In the genomic region with DNA sequence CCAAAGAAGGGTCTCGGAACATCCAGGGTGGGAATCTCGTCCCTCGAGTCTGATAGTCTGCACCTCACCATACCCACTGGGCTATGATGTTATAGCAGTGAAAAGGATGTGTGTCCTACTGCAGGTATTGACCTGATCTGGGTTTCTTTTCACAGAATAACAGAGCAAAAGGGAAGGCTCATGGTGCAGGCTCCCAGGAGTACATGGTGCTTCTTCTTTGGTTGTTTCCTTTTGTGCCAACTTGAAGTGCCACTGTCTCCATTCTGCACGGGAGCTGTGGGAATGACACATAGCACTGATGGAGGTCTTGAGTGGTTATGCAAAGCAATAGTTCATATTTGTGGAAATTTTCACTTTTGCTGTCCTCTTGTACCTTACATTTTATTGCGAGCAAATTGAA, we compare ENCODE assay signal across 21 cellular contexts.
"Had no signal": no experiment of that assay in that cellular context is flagged by ENCODE, and none has a peak within 500 bp of the region (broad histone marks: within the 10 kb centered on the region; RNA-seq: fewer than 3 reads in every experiment).

No MANE protein-coding gene starts in this region.

- H3K9me3 ChIP-seq: colonic mucosa, esophagus muscularis mucosa, gastroesophageal sphincter, heart left ventricle, lower lobe of right lung, mucosa of descending colon had no signal

- H3K27me3 Mint-ChIP-seq: dendritic cell treated with granulocyte-macrophage colony-stimulating factor and Interleukin-4, amounts not matched to agents 40 ng/mL and 50 ng/mL, for 4 days had no signal

- H3K4me1 Mint-ChIP-seq: immature natural killer cell had no signal

- H2AFZ ChIP-seq: hepatocyte had no signal

- H3K4me2 ChIP-seq: hepatocyte had no signal

- H3K27ac Mint-ChIP-seq: dendritic cell treated with granulocyte-macrophage colony-stimulating factor and Interleukin-4, amounts not matched to agents 40 ng/mL and 50 ng/mL, for 4 days had no signal

- H3K27me3 ChIP-seq: colonic mucosa, esophagus muscularis mucosa, foreskin keratinocyte, gastroesophageal sphincter, heart left ventricle, hepatocyte had no signal

- DNase-seq: colonic mucosa; cortex of kidney; effector CD8-positive, alpha-beta T cell; foreskin keratinocyte; heart left ventricle; hypothalamus; immature natural killer cell; islet precursor cell; kidney; kidney glomerular epithelial cell; left colon; left ventricle myocardium superior; lower lobe of right lung; mesenchymal stem cell; mucosa of descending colon had no signal

- H3K9me3 Mint-ChIP-seq: dendritic cell treated with granulocyte-macrophage colony-stimulating factor and Interleukin-4, amounts not matched to agents 40 ng/mL and 50 ng/mL, for 4 days; immature natural killer cell; mesothelial cell of epicardium had no signal

- H3K4me3 ChIP-seq: colonic mucosa, esophagus muscularis mucosa, gastroesophageal sphincter, heart left ventricle, hepatocyte, lower lobe of right lung, mucosa of descending colon had no signal

- H3K27ac ChIP-seq: colonic mucosa, esophagus muscularis mucosa, foreskin keratinocyte, gastroesophageal sphincter, hepatocyte, lower lobe of right lung had no signal

- ATAC-seq: foreskin keratinocyte, gastroesophageal sphincter, heart left ventricle, left colon, left lobe of liver, left ventricle myocardium superior, lower lobe of right lung, mucosa of descending colon had no signal

- H3K4me3 Mint-ChIP-seq: dendritic cell treated with granulocyte-macrophage colony-stimulating factor and Interleukin-4, amounts not matched to agents 40 ng/mL and 50 ng/mL, for 4 days; immature natural killer cell; mesothelial cell of epicardium had no signal

- H3K4me1 ChIP-seq: colonic mucosa, foreskin keratinocyte, lower lobe of right lung had no signal
